In the genomic region with DNA sequence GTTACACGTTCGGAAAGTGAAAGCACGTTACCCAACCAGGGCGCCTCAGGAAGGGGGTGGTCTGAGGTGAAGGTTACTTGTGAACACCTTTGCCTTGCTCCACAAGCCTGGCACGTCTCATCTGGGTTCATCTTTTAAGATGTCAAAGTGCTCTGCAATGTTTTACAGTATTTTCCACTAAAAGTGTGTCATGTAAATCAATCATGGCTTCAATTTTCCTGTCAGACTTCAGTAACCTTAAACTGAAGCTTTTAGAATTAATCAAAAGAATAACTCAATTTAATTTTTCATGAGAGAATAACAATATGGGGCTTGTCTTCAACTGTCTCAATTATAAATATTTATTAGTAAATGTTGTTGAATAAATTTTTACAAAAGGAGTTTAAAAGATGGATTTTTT, we compare ENCODE assay signal across 1 cellular context.
TF ChIP-seq lines count a peak whose summit lies in the region.

No MANE protein-coding gene starts in this region.

TF ChIP-seq in neural cell, 6 proteins besides CTCF, POLR2A, EP300 and RAD21:
- TF ChIP-seq, protein P1, sequence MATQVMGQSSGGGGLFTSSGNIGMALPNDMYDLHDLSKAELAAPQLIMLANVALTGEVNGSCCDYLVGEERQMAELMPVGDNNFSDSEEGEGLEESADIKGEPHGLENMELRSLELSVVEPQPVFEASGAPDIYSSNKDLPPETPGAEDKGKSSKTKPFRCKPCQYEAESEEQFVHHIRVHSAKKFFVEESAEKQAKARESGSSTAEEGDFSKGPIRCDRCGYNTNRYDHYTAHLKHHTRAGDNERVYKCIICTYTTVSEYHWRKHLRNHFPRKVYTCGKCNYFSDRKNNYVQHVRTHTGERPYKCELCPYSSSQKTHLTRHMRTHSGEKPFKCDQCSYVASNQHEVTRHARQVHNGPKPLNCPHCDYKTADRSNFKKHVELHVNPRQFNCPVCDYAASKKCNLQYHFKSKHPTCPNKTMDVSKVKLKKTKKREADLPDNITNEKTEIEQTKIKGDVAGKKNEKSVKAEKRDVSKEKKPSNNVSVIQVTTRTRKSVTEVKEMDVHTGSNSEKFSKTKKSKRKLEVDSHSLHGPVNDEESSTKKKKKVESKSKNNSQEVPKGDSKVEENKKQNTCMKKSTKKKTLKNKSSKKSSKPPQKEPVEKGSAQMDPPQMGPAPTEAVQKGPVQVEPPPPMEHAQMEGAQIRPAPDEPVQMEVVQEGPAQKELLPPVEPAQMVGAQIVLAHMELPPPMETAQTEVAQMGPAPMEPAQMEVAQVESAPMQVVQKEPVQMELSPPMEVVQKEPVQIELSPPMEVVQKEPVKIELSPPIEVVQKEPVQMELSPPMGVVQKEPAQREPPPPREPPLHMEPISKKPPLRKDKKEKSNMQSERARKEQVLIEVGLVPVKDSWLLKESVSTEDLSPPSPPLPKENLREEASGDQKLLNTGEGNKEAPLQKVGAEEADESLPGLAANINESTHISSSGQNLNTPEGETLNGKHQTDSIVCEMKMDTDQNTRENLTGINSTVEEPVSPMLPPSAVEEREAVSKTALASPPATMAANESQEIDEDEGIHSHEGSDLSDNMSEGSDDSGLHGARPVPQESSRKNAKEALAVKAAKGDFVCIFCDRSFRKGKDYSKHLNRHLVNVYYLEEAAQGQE (IDR thresholded peaks at IDR 0.05; ENCODE audit: borderline replicate concordance): peak; percentile 59
- no peak for TF ChIP-seq TAF1 (IDR thresholded peaks at IDR 0.05; ENCODE audit: low read depth)
- no peak for TF ChIP-seq SMC3 (conservative IDR thresholded peaks at IDR 0.05; ENCODE audit: poor library complexity)
- no peak for TF ChIP-seq MXI1 (conservative IDR thresholded peaks at IDR 0.05; ENCODE audit: poor library complexity, severe bottlenecking)
- TF ChIP-seq POLR2AphosphoS5 (IDR thresholded peaks at IDR 0.05): peak; percentile 81
- TF ChIP-seq EZH2 (IDR thresholded peaks at IDR 0.05; ENCODE audit: borderline replicate concordance, insufficient read depth, low read length, poor library complexity, severe bottlenecking): no peak
TF ChIP-seq in neural cell: peak in this region for 2.
